Comparison of ENCODE assay signal across 1 cellular context in the genomic region with DNA sequence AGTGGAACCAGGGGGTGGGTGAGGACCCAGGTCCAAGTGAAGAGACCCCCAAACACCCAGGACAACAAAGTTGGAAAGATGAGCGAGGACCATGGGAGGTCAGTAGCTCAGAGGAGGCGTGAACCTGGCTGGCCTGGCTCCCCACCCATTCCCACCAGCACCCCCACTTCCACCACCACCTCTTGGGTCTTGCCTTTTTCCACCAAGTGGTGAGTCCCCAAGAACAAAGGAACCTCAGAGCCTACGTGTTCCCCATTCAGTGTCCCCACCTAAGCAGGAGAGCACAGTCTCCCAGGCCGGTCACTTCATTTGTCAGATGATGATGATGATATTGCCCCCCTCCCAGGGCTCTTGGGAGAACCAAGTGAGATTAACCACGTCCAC.
TF ChIP-seq lines count a peak whose summit lies in the region.

No MANE protein-coding gene starts in this region.

TF ChIP-seq in IMR-90, 13 proteins besides CTCF, POLR2A, EP300 and RAD21:
- no peak for TF ChIP-seq USF2 (IDR thresholded peaks at IDR 0.05; ENCODE audit: low read depth, low read length)
- no peak for TF ChIP-seq MAZ (IDR thresholded peaks at IDR 0.05; ENCODE audit: borderline replicate concordance, low read depth, low read length)
- TF ChIP-seq SMC3 (IDR thresholded peaks at IDR 0.05; ENCODE audit: low read depth, low read length): no peak
- TF ChIP-seq FOS (IDR thresholded peaks at IDR 0.05; ENCODE audit: low read depth, low read length): no peak
- TF ChIP-seq CHD1 (IDR thresholded peaks at IDR 0.05; ENCODE audit: low read depth, low read length): no peak
- no peak for TF ChIP-seq ELK1 (IDR thresholded peaks at IDR 0.05; ENCODE audit: borderline replicate concordance, low read depth, low read length)
- no peak for TF ChIP-seq MAFK (IDR thresholded peaks at IDR 0.05; ENCODE audit: low read depth, low read length)
- TF ChIP-seq RFX5 (IDR thresholded peaks at IDR 0.05; ENCODE audit: low read depth, low read length): no peak
- TF ChIP-seq MXI1 (IDR thresholded peaks at IDR 0.05; ENCODE audit: borderline replicate concordance, low read depth, low read length): no peak
- no peak for TF ChIP-seq NFE2L2 (IDR thresholded peaks at IDR 0.05; ENCODE audit: low read depth, low read length)
- no peak for TF ChIP-seq CEBPB (IDR thresholded peaks at IDR 0.05; ENCODE audit: low read depth, low read length)
- TF ChIP-seq RCOR1 (IDR thresholded peaks at IDR 0.05; ENCODE audit: insufficient replicate concordance, low read length): no peak
- TF ChIP-seq BHLHE40 (IDR thresholded peaks at IDR 0.05; ENCODE audit: low read depth, low read length): no peak
